Comparison of ENCODE assay signal across 8 cellular contexts in genomic region chr6:25223421-25224052, GRCh38. TPM values are rescaled to one million over a fixed set of nuclear protein-coding genes. Genes with fewer than 3 reads are reported as not detected.
DNase-seq lines count a peak whose midpoint lies in the region; ATAC-seq and TF ChIP-seq lines count a peak whose summit lies in the region.

No MANE protein-coding gene starts in this region.

- peaks cover 4 to 10% (median 7%) of the 10 kb centered on the region in 4 donors for H3K4me1 Mint-ChIP-seq in CD4-positive, CD25-positive, alpha-beta regulatory T cell
- H3K4me1 Mint-ChIP-seq in activated CD4-positive, alpha-beta T cell treated with anti-CD3 and anti-CD28 coated beads, Interleukin-2, amount 10 ng/mL, durations not matched to agents 24 days and 14 days: peaks cover 12% of the 10 kb centered on the region

- ATAC-seq in CD4-positive, CD25-positive, alpha-beta regulatory T cell (ENCODE audit: low read depth in 2 of 2): peak in 1 of 2 donors; percentile 53
- ATAC-seq in HG02884 (IDR thresholded peaks at IDR 0.05; ENCODE audit: unreplicated experiment): peak; percentile 59
- ATAC-seq in lower lobe of right lung: peak; percentile 77 to 80
- no peak for ATAC-seq in GM21526 (IDR thresholded peaks at IDR 0.05; ENCODE audit: low FRiP score, unreplicated experiment)

- DNase-seq in CD4-positive, CD25-positive, alpha-beta regulatory T cell: peak; percentile 35 to 76 (median 62)
- DNase-seq in NCI-H510A treated with DMSO at 0.1 percent for 48 hours (lab: John Stamatoyannopoulos, UW): peak; percentile 88
- DNase-seq in activated CD4-positive, alpha-beta T cell treated with anti-CD3 and anti-CD28 coated beads, Interleukin-2, amount 10 ng/mL, durations not matched to agents 24 days and 14 days: peak; percentile 86
- no peak for DNase-seq in coronary artery (ENCODE audit: low spot score)
- DNase-seq in lower lobe of right lung: peak; percentile 50
- peak; percentile 50 for DNase-seq in stimulated activated CD8-positive, alpha-beta memory T cell treated with anti-CD3 and anti-CD28 coated beads, Interleukin-12 subunit alpha, Interleukin-12 subunit beta, amount 100 ng/mL, for 1 hour (ENCODE audit: low read depth)

- peaks cover 4% of the 10 kb centered on the region for H3K27me3 ChIP-seq in CD4-positive, CD25-positive, alpha-beta regulatory T cell (ENCODE audit: control insufficient read depth, insufficient read depth, low read length)
- H3K27me3 ChIP-seq in lower lobe of right lung (ENCODE audit: low read depth): no peaks in the 10 kb centered on the region

- peak overlapping the region in 1 of 3 donors; percentile 29 for H3K27ac Mint-ChIP-seq in CD4-positive, CD25-positive, alpha-beta regulatory T cell
- H3K27ac Mint-ChIP-seq in activated CD4-positive, alpha-beta T cell treated with anti-CD3 and anti-CD28 coated beads, Interleukin-2, amount 10 ng/mL, durations not matched to agents 24 days and 14 days: no peak overlapping the region

- H3K27me3 Mint-ChIP-seq in CD4-positive, CD25-positive, alpha-beta regulatory T cell: no peaks in the 10 kb centered on the region
- H3K27me3 Mint-ChIP-seq in activated CD4-positive, alpha-beta T cell treated with anti-CD3 and anti-CD28 coated beads, Interleukin-2, amount 10 ng/mL, durations not matched to agents 24 days and 14 days: peaks cover 2% of the 10 kb centered on the region

- intact Hi-C loops in activated CD4-positive, alpha-beta T cell treated with anti-CD3 and anti-CD28 coated beads, Interleukin-2, amount 10 ng/mL, durations not matched to agents 24 days and 14 days (cut with micrococcal nuclease): loop anchor here (1.0 to 5.0 kb wide), 3 partner anchors 44 to 379 kb away; no protein-coding TSS in a partner anchor
- intact Hi-C loops in lower lobe of right lung (cut with DNase I): no loop called here

- no peaks in the 10 kb centered on the region for H3K36me3 Mint-ChIP-seq in CD4-positive, CD25-positive, alpha-beta regulatory T cell
- H3K36me3 Mint-ChIP-seq in activated CD4-positive, alpha-beta T cell treated with anti-CD3 and anti-CD28 coated beads, Interleukin-2, amount 10 ng/mL, durations not matched to agents 24 days and 14 days (ENCODE audit: low read depth): no peaks in the 10 kb centered on the region

- H3K9me3 Mint-ChIP-seq in CD4-positive, CD25-positive, alpha-beta regulatory T cell: no peaks in the 10 kb centered on the region
- no peaks in the 10 kb centered on the region for H3K9me3 Mint-ChIP-seq in activated CD4-positive, alpha-beta T cell treated with anti-CD3 and anti-CD28 coated beads, Interleukin-2, amount 10 ng/mL, durations not matched to agents 24 days and 14 days

- H3K36me3 ChIP-seq in CD4-positive, CD25-positive, alpha-beta regulatory T cell (ENCODE audit: control insufficient read depth, insufficient read depth, low read length): no peaks in the 10 kb centered on the region
- no peaks in the 10 kb centered on the region for H3K36me3 ChIP-seq in lower lobe of right lung

- H3K27ac ChIP-seq in CD4-positive, CD25-positive, alpha-beta regulatory T cell (ENCODE audit: insufficient read depth, low read length, poor library complexity, severe bottlenecking): no peak overlapping the region
- H3K27ac ChIP-seq in coronary artery: peak overlapping the region in 1 of 2 donors; percentile 5
- no peak overlapping the region for H3K27ac ChIP-seq in lower lobe of right lung

- H3K4me3 ChIP-seq in CD4-positive, CD25-positive, alpha-beta regulatory T cell (ENCODE audit: low read depth, low read length): peak overlapping the region; percentile 49
- peak overlapping the region; percentile 62 for H3K4me3 ChIP-seq in coronary artery
- peak overlapping the region; percentile 30 for H3K4me3 ChIP-seq in lower lobe of right lung

- H3K4me1 ChIP-seq in CD4-positive, CD25-positive, alpha-beta regulatory T cell (ENCODE audit: control insufficient read depth, insufficient read depth, low read length, poor library complexity, severe bottlenecking): no peaks in the 10 kb centered on the region
- peaks cover 8% of the 10 kb centered on the region for H3K4me1 ChIP-seq in lower lobe of right lung

- H3K9me3 ChIP-seq in CD4-positive, CD25-positive, alpha-beta regulatory T cell (ENCODE audit: control insufficient read depth in 2 of 2, low read length in 2 of 2): no peaks in the 10 kb centered on the region
- H3K9me3 ChIP-seq in lower lobe of right lung: no peaks in the 10 kb centered on the region

- H3K4me3 Mint-ChIP-seq in CD4-positive, CD25-positive, alpha-beta regulatory T cell: peak overlapping the region in 2 of 4 donors; percentile 25 to 69
- peak overlapping the region; percentile 75 for H3K4me3 Mint-ChIP-seq in activated CD4-positive, alpha-beta T cell treated with anti-CD3 and anti-CD28 coated beads, Interleukin-2, amount 10 ng/mL, durations not matched to agents 24 days and 14 days

- TF ChIP-seq CTCF in coronary artery (IDR thresholded peaks at IDR 0.05) (peak; percentile 79), lower lobe of right lung (IDR thresholded peaks at IDR 0.05) (peak; percentile 83)

RNA-seq across cellular contexts. Expression of gene CARMIL1, which starts 55.6 kb away (rescaled TPM):
- total RNA-seq in CD4-positive, CD25-positive, alpha-beta regulatory T cell: 3.0 TPM
- 1 to 10 TPM in 1 of 4 donors, under 1 TPM in 3; 0.36 to 1.8 (median 0.45) TPM for polyA plus RNA-seq in CD4-positive, CD25-positive, alpha-beta regulatory T cell
- total RNA-seq in activated CD4-positive, alpha-beta T cell treated with anti-CD3 and anti-CD28 coated beads, Interleukin-2, amount 10 ng/mL, durations not matched to agents 24 days and 14 days: 1.4 and 1.6 TPM in 2 replicates
- 30.4 TPM for total RNA-seq in lower lobe of right lung
